Comparison of ENCODE assay signal across 1 cellular context in the genomic region with DNA sequence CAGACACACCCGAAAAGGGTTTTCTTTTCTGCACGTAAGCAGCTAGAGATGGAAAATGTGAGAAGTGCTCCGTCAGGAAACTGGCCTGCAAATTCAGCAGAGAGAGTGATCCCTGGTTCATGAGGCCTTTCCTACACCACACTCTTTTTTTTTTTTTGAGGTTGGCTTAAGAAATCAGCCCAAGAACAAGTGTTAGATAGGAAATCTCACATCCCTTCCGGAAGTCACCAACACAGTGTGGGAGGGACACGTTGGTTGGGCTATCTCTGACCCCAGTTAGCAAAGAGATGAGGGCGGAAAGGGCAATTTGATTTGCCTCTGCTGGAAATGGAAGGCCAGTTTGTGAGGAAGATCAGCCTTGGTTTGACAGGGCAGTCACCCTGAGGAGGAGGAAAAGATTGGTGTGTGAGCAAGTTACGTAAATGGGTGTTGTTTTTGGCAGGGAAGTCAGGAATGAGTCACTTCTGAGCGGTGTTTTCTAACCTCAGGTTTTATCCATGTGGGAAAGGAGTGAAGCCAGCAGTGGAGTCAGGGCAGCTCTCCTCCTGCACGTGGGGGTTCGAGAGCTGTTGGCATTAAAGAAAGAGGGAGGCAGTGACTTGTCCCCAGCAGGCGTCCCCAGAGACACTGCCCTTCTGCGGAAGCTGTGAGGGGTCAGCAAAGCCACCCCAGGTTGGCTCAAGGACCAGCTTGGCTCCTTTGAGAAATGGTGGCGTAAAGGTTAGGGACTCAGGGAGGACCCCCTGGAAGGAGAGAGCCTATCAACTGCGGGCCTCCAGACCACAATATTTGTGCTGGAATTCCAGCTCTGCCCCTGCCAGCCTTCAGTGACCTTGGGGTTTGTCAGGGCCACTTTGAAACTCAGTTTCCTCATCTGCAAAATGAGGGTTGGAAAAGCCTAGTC.
TF ChIP-seq lines count a peak whose summit lies in the region.

No MANE protein-coding gene starts in this region.

TF ChIP-seq in K562, 482 proteins besides CTCF, POLR2A, EP300 and RAD21 (continued from another document and continues in another):
- TF ChIP-seq, protein P1, sequence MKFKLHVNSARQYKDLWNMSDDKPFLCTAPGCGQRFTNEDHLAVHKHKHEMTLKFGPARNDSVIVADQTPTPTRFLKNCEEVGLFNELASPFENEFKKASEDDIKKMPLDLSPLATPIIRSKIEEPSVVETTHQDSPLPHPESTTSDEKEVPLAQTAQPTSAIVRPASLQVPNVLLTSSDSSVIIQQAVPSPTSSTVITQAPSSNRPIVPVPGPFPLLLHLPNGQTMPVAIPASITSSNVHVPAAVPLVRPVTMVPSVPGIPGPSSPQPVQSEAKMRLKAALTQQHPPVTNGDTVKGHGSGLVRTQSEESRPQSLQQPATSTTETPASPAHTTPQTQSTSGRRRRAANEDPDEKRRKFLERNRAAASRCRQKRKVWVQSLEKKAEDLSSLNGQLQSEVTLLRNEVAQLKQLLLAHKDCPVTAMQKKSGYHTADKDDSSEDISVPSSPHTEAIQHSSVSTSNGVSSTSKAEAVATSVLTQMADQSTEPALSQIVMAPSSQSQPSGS (CRISPR knock-in tag; IDR thresholded peaks at IDR 0.05), result no peak
- TF ChIP-seq EZH2 (IDR thresholded peaks at IDR 0.05; ENCODE audit: borderline replicate concordance, low read depth, low read length) (no peak), ZNF143 (CRISPR knock-in tag; IDR thresholded peaks at IDR 0.05) (no peak), ZNF347 (CRISPR knock-in tag; IDR thresholded peaks at IDR 0.05; ENCODE audit: low read depth) (no peak), FOSL1 (tag; conservative IDR thresholded peaks at IDR 0.05) (peak; percentile 97), PML (IDR thresholded peaks at IDR 0.05; ENCODE audit: low read length) (peak; percentile 39; the same call in 1 of the 2 replicates), PHB (CRISPR knock-in tag; IDR thresholded peaks at IDR 0.05) (no peak), NFXL1 (CRISPR knock-in tag; IDR thresholded peaks at IDR 0.05) (no peak), KAT7 (CRISPR knock-in tag; IDR thresholded peaks at IDR 0.05; ENCODE audit: borderline replicate concordance) (no peak), LARP7 (IDR thresholded peaks at IDR 0.05) (no peak), ASH1L (IDR thresholded peaks at IDR 0.05; ENCODE audit: borderline replicate concordance, low read depth, partially characterized antibody) (no peak), ARNT (IDR thresholded peaks at IDR 0.05) (peak; percentile 50 to 81), HNRNPH1 (optimal IDR thresholded peaks at IDR 0.05; ENCODE audit: low read depth, low read length) (no peak), TOE1 (IDR thresholded peaks at IDR 0.05; ENCODE audit: borderline replicate concordance) (no peak; the same call in none of the 2 replicates), TOE1 (CRISPR knock-in tag; IDR thresholded peaks at IDR 0.05; ENCODE audit: borderline replicate concordance, low read depth) (no peak), GABPB1 (CRISPR knock-in tag; IDR thresholded peaks at IDR 0.05) (peak; percentile 65; the same call in 1 of the 2 replicates), MIER1 (IDR thresholded peaks at IDR 0.05; ENCODE audit: low read depth) (no peak), SMC3 (conservative IDR thresholded peaks at IDR 0.05; ENCODE audit: insufficient read depth, low read depth, low read length) (no peak), ZNF644 (tag; IDR thresholded peaks at IDR 0.05; ENCODE audit: low read depth) (0 out of 2 replicates have a peak, but pooled peaks have one; percentile 4), CHD2 (IDR thresholded peaks at IDR 0.05; ENCODE audit: low read depth, low read length) (no peak), RNF2 (IDR thresholded peaks at IDR 0.05) (peak; percentile 96; the same call in 1 of the 2 replicates)
- TF ChIP-seq, protein P2, sequence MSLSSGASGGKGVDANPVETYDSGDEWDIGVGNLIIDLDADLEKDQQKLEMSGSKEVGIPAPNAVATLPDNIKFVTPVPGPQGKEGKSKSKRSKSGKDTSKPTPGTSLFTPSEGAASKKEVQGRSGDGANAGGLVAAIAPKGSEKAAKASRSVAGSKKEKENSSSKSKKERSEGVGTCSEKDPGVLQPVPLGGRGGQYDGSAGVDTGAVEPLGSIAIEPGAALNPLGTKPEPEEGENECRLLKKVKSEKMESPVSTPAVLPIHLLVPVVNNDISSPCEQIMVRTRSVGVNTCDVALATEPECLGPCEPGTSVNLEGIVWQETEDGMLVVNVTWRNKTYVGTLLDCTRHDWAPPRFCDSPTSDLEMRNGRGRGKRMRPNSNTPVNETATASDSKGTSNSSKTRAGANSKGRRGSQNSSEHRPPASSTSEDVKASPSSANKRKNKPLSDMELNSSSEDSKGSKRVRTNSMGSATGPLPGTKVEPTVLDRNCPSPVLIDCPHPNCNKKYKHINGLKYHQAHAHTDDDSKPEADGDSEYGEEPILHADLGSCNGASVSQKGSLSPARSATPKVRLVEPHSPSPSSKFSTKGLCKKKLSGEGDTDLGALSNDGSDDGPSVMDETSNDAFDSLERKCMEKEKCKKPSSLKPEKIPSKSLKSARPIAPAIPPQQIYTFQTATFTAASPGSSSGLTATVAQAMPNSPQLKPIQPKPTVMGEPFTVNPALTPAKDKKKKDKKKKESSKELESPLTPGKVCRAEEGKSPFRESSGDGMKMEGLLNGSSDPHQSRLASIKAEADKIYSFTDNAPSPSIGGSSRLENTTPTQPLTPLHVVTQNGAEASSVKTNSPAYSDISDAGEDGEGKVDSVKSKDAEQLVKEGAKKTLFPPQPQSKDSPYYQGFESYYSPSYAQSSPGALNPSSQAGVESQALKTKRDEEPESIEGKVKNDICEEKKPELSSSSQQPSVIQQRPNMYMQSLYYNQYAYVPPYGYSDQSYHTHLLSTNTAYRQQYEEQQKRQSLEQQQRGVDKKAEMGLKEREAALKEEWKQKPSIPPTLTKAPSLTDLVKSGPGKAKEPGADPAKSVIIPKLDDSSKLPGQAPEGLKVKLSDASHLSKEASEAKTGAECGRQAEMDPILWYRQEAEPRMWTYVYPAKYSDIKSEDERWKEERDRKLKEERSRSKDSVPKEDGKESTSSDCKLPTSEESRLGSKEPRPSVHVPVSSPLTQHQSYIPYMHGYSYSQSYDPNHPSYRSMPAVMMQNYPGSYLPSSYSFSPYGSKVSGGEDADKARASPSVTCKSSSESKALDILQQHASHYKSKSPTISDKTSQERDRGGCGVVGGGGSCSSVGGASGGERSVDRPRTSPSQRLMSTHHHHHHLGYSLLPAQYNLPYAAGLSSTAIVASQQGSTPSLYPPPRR (CRISPR knock-in tag; IDR thresholded peaks at IDR 0.05; ENCODE audit: borderline replicate concordance), result no peak
- TF ChIP-seq, protein P3, sequence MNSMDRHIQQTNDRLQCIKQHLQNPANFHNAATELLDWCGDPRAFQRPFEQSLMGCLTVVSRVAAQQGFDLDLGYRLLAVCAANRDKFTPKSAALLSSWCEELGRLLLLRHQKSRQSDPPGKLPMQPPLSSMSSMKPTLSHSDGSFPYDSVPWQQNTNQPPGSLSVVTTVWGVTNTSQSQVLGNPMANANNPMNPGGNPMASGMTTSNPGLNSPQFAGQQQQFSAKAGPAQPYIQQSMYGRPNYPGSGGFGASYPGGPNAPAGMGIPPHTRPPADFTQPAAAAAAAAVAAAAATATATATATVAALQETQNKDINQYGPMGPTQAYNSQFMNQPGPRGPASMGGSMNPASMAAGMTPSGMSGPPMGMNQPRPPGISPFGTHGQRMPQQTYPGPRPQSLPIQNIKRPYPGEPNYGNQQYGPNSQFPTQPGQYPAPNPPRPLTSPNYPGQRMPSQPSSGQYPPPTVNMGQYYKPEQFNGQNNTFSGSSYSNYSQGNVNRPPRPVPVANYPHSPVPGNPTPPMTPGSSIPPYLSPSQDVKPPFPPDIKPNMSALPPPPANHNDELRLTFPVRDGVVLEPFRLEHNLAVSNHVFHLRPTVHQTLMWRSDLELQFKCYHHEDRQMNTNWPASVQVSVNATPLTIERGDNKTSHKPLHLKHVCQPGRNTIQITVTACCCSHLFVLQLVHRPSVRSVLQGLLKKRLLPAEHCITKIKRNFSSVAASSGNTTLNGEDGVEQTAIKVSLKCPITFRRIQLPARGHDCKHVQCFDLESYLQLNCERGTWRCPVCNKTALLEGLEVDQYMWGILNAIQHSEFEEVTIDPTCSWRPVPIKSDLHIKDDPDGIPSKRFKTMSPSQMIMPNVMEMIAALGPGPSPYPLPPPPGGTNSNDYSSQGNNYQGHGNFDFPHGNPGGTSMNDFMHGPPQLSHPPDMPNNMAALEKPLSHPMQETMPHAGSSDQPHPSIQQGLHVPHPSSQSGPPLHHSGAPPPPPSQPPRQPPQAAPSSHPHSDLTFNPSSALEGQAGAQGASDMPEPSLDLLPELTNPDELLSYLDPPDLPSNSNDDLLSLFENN (IDR thresholded peaks at IDR 0.05; ENCODE audit: low read depth in 2 of 2, low read length in 2 of 2), result peak in 1 of 2 experiments; percentile 76; a peak in 1 of 4 replicates
- TF ChIP-seq, protein P4, sequence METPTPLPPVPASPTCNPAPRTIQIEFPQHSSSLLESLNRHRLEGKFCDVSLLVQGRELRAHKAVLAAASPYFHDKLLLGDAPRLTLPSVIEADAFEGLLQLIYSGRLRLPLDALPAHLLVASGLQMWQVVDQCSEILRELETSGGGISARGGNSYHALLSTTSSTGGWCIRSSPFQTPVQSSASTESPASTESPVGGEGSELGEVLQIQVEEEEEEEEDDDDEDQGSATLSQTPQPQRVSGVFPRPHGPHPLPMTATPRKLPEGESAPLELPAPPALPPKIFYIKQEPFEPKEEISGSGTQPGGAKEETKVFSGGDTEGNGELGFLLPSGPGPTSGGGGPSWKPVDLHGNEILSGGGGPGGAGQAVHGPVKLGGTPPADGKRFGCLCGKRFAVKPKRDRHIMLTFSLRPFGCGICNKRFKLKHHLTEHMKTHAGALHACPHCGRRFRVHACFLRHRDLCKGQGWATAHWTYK (CRISPR knock-in tag; IDR thresholded peaks at IDR 0.05), result peak; percentile 48
- TF ChIP-seq, protein P5, sequence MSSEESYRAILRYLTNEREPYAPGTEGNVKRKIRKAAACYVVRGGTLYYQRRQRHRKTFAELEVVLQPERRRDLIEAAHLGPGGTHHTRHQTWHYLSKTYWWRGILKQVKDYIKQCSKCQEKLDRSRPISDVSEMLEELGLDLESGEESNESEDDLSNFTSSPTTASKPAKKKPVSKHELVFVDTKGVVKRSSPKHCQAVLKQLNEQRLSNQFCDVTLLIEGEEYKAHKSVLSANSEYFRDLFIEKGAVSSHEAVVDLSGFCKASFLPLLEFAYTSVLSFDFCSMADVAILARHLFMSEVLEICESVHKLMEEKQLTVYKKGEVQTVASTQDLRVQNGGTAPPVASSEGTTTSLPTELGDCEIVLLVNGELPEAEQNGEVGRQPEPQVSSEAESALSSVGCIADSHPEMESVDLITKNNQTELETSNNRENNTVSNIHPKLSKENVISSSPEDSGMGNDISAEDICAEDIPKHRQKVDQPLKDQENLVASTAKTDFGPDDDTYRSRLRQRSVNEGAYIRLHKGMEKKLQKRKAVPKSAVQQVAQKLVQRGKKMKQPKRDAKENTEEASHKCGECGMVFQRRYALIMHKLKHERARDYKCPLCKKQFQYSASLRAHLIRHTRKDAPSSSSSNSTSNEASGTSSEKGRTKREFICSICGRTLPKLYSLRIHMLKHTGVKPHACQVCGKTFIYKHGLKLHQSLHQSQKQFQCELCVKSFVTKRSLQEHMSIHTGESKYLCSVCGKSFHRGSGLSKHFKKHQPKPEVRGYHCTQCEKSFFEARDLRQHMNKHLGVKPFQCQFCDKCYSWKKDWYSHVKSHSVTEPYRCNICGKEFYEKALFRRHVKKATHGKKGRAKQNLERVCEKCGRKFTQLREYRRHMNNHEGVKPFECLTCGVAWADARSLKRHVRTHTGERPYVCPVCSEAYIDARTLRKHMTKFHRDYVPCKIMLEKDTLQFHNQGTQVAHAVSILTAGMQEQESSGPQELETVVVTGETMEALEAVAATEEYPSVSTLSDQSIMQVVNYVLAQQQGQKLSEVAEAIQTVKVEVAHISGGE (CRISPR knock-in tag; IDR thresholded peaks at IDR 0.05), result peak in 1 of 3 experiments; percentile 71; a peak in 1 of 6 replicates
- TF ChIP-seq, protein P6, sequence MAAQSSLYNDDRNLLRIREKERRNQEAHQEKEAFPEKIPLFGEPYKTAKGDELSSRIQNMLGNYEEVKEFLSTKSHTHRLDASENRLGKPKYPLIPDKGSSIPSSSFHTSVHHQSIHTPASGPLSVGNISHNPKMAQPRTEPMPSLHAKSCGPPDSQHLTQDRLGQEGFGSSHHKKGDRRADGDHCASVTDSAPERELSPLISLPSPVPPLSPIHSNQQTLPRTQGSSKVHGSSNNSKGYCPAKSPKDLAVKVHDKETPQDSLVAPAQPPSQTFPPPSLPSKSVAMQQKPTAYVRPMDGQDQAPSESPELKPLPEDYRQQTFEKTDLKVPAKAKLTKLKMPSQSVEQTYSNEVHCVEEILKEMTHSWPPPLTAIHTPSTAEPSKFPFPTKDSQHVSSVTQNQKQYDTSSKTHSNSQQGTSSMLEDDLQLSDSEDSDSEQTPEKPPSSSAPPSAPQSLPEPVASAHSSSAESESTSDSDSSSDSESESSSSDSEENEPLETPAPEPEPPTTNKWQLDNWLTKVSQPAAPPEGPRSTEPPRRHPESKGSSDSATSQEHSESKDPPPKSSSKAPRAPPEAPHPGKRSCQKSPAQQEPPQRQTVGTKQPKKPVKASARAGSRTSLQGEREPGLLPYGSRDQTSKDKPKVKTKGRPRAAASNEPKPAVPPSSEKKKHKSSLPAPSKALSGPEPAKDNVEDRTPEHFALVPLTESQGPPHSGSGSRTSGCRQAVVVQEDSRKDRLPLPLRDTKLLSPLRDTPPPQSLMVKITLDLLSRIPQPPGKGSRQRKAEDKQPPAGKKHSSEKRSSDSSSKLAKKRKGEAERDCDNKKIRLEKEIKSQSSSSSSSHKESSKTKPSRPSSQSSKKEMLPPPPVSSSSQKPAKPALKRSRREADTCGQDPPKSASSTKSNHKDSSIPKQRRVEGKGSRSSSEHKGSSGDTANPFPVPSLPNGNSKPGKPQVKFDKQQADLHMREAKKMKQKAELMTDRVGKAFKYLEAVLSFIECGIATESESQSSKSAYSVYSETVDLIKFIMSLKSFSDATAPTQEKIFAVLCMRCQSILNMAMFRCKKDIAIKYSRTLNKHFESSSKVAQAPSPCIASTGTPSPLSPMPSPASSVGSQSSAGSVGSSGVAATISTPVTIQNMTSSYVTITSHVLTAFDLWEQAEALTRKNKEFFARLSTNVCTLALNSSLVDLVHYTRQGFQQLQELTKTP (IDR thresholded peaks at IDR 0.05; ENCODE audit: low read depth in 1 of 2, partially characterized antibody in 2 of 2), result peak in 1 of 2 experiments; percentile 77
- TF ChIP-seq, protein P7, sequence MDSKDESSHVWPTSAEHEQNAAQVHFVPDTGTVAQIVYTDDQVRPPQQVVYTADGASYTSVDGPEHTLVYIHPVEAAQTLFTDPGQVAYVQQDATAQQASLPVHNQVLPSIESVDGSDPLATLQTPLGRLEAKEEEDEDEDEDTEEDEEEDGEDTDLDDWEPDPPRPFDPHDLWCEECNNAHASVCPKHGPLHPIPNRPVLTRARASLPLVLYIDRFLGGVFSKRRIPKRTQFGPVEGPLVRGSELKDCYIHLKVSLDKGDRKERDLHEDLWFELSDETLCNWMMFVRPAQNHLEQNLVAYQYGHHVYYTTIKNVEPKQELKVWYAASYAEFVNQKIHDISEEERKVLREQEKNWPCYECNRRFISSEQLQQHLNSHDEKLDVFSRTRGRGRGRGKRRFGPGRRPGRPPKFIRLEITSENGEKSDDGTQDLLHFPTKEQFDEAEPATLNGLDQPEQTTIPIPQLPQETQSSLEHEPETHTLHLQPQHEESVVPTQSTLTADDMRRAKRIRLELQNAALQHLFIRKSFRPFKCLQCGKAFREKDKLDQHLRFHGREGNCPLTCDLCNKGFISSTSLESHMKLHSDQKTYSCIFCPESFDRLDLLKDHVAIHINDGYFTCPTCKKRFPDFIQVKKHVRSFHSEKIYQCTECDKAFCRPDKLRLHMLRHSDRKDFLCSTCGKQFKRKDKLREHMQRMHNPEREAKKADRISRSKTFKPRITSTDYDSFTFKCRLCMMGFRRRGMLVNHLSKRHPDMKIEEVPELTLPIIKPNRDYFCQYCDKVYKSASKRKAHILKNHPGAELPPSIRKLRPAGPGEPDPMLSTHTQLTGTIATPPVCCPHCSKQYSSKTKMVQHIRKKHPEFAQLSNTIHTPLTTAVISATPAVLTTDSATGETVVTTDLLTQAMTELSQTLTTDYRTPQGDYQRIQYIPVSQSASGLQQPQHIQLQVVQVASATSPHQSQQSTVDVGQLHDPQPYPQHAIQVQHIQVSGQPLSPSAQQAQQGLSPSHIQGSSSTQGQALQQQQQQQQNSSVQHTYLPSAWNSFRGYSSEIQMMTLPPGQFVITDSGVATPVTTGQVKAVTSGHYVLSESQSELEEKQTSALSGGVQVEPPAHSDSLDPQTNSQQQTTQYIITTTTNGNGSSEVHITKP (IDR thresholded peaks at IDR 0.05; ENCODE audit: partially characterized antibody), result peak; percentile 75
